Comparison of ENCODE assay signal across 25 cellular contexts in the genomic region with DNA sequence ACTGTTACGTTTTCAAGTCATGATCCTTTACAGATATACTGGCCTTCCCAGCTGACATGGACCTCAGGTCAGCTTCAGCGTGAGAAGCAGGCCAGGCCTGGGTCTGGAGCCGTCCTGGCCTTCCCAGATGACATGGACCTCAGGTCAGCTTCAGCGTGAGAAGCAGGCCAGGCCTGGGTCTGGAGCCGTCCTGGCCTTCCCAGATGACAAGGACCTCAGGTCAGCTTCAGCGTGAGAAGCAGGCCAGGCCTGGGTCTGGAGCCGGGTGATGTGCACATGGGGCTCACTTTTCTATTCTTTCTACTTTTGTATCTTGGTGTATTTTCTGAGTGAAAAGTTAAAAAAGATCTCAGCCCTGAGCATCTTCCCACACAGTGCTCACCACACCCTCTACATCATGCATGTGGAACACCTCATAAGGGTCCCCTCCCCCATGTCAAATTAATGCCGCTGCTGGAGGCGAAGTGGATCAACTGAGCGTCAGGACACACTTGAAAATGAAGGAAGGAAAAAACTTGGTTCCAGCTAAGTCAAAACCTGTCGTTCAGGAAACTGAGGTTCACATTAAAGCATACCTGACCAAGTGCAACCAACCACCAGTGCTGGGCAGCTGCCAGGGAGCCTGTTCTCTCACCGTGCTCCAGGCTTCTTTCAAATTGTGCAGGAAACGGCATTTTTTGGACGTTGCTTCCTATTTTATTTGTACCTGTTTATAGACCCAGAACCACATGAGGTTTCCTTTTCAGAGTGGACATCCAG. TPM values are rescaled to one million over a fixed set of nuclear protein-coding genes. Genes with fewer than 3 reads are reported as not detected.
DNase-seq lines count a peak whose midpoint lies in the region; ATAC-seq and TF ChIP-seq lines count a peak whose summit lies in the region.
"Had no signal": no experiment of that assay in that cellular context is flagged by ENCODE, and none has a peak within 500 bp of the region (broad histone marks: within the 10 kb centered on the region; RNA-seq: fewer than 3 reads in every experiment).

No MANE protein-coding gene starts in this region.

- ATAC-seq in foreskin keratinocyte (peak; percentile 9), psoas muscle (no peak)
- ATAC-seq: WTC11 had no signal

- H3K36me3 Mint-ChIP-seq in activated CD4-positive, alpha-beta T cell treated with anti-CD3 and anti-CD28 coated beads, Interleukin-2, amount 10 ng/mL, durations not matched to agents 7 days and 5 days (ENCODE audit: low read depth), result no peaks in the 10 kb centered on the region
- H3K36me3 Mint-ChIP-seq: WTC11 had no signal

- H3K27ac Mint-ChIP-seq in activated CD4-positive, alpha-beta T cell treated with anti-CD3 and anti-CD28 coated beads, Interleukin-2, amount 10 ng/mL, durations not matched to agents 7 days and 5 days, result no peak overlapping the region
- H3K27ac Mint-ChIP-seq: T-helper 2 cell treated with Interferon-gamma antibody and Interleukin-4, amounts not matched to agents 5 μg/mL and 100 μg/mL, for 36 hours; WTC11 had no signal

- CTCF ChIA-PET in activated CD4-positive, alpha-beta T cell treated with anti-CD3 and anti-CD28 coated beads, Interleukin-2, amount 10 ng/mL, durations not matched to agents 7 days and 5 days (lab: Charles Lee), result no interaction called here

- no peak overlapping the region for H3K4me3 ChIP-seq in SK-N-MC
- no peak overlapping the region for H3K4me3 ChIP-seq in psoas muscle
- H3K4me3 ChIP-seq in Peyer's patch, result no peak overlapping the region
- H3K4me3 ChIP-seq: breast epithelium, coronary artery, lung, smooth muscle cell, suprapubic skin had no signal

- intact Hi-C loops in psoas muscle (cut with DNase I), result no loop called here

- H3K27ac ChIP-seq in SK-N-MC (peak overlapping the region; percentile 99), foreskin keratinocyte (no peak overlapping the region), psoas muscle (peak overlapping the region; percentile 13), Peyer's patch (no peak overlapping the region)
- H3K27ac ChIP-seq: coronary artery, neutrophil, suprapubic skin had no signal

- no peaks in the 10 kb centered on the region for H3K9me3 ChIP-seq in SK-N-MC (ENCODE audit: low read depth, low read length)
- H3K9me3 ChIP-seq in psoas muscle, result no peaks in the 10 kb centered on the region
- H3K9me3 ChIP-seq in Peyer's patch, result no peaks in the 10 kb centered on the region
- H3K9me3 ChIP-seq: breast epithelium, Caco-2, neutrophil, suprapubic skin had no signal

- TF ChIP-seq CTCF in foreskin keratinocyte (conservative IDR thresholded peaks at IDR 0.05), result no peak
- TF ChIP-seq CTCF in psoas muscle (IDR thresholded peaks at IDR 0.05), result no peak
- no peak for TF ChIP-seq CTCF in Peyer's patch (IDR thresholded peaks at IDR 0.05)

- WGBS in psoas muscle, 3 donors, result 74 to 86% (median 77%) methylated on average over 14 of the region's 14 CpGs

- POLR2A ChIA-PET in activated CD4-positive, alpha-beta T cell treated with anti-CD3 and anti-CD28 coated beads, Interleukin-2, amount 10 ng/mL, durations not matched to agents 7 days and 5 days (lab: Charles Lee), result no interaction called here

- H3K4me1 ChIP-seq in foreskin keratinocyte (no peaks in the 10 kb centered on the region), psoas muscle (no peaks in the 10 kb centered on the region), Peyer's patch (no peaks in the 10 kb centered on the region)
- H3K4me1 ChIP-seq: breast epithelium, Caco-2 had no signal

- H3K9me3 Mint-ChIP-seq in activated CD4-positive, alpha-beta T cell treated with anti-CD3 and anti-CD28 coated beads, Interleukin-2, amount 10 ng/mL, durations not matched to agents 7 days and 5 days, result no peaks in the 10 kb centered on the region
- H3K9me3 Mint-ChIP-seq: WTC11 had no signal

- H3K27me3 Mint-ChIP-seq in activated CD4-positive, alpha-beta T cell treated with anti-CD3 and anti-CD28 coated beads, Interleukin-2, amount 10 ng/mL, durations not matched to agents 7 days and 5 days, result peaks cover 4% of the 10 kb centered on the region

- no peaks in the 10 kb centered on the region for H3K4me1 Mint-ChIP-seq in activated CD4-positive, alpha-beta T cell treated with anti-CD3 and anti-CD28 coated beads, Interleukin-2, amount 10 ng/mL, durations not matched to agents 7 days and 5 days

- DNase-seq in SK-N-MC (ENCODE audit: low read depth, low spot score), result no peak
- peak; percentile 5 to 21 for DNase-seq in foreskin keratinocyte
- DNase-seq in kidney tubule cell (ENCODE audit: low spot score), result peak; percentile 42
- DNase-seq in psoas muscle, result no peak
- no peak for DNase-seq in activated CD4-positive, alpha-beta T cell treated with anti-CD3 and anti-CD28 coated beads, Interleukin-2, amount 10 ng/mL, durations not matched to agents 7 days and 5 days
- no peak for DNase-seq in activated gamma-delta T cell (lab: John Stamatoyannopoulos, UW)
- no peak for DNase-seq in Peyer's patch
- DNase-seq in NCI-H1105 (lab: John Stamatoyannopoulos, UW), result no peak
- DNase-seq: ACHN; activated naive CD4-positive, alpha-beta T cell treated with anti-CD3 and anti-CD28 coated beads, Interleukin-2, amount 50 U/mL, for 16 hours; amygdala; C1 segment of cervical spinal cord; Caco-2; NCI-H187; NCI-H69 had no signal

- H3K27me3 ChIP-seq in foreskin keratinocyte, result peaks cover 4% of the 10 kb centered on the region
- H3K27me3 ChIP-seq in psoas muscle (ENCODE audit: insufficient read depth in 3 of 3, low read length in 2 of 3), result no peaks in the 10 kb centered on the region
- H3K27me3 ChIP-seq in Peyer's patch, result no peaks in the 10 kb centered on the region
- H3K27me3 ChIP-seq: breast epithelium, suprapubic skin had no signal

- TF ChIP-seq POLR2A in Peyer's patch (IDR thresholded peaks at IDR 0.05), result no peak

- H3K9ac ChIP-seq in SK-N-MC (ENCODE audit: insufficient read length), result no peak overlapping the region

- H3K36me3 ChIP-seq in SK-N-MC (ENCODE audit: insufficient read depth, low read length) (no peaks in the 10 kb centered on the region), psoas muscle (ENCODE audit: insufficient read depth in 1 of 2, low read depth in 1 of 2) (no peaks in the 10 kb centered on the region), Peyer's patch (no peaks in the 10 kb centered on the region)
- H3K36me3 ChIP-seq: breast epithelium, neutrophil, suprapubic skin had no signal

- H3K4me3 Mint-ChIP-seq in activated CD4-positive, alpha-beta T cell treated with anti-CD3 and anti-CD28 coated beads, Interleukin-2, amount 10 ng/mL, durations not matched to agents 7 days and 5 days, result no peak overlapping the region
- H3K4me3 Mint-ChIP-seq: T-helper 2 cell treated with Interferon-gamma antibody and Interleukin-4, amounts not matched to agents 5 μg/mL and 100 μg/mL, for 36 hours; WTC11 had no signal

RNA-seq across cellular contexts. Expression of a gene that starts 32.2 kb away (rescaled TPM):
- total RNA-seq in foreskin keratinocyte (not detected in 2 replicates), psoas muscle (under 1 TPM in 2 of 4 donors, not detected in 2; 0.20 to 0.43 TPM), Peyer's patch (not detected)
- polyA plus RNA-seq in foreskin keratinocyte (not detected in 2 replicates), psoas muscle (under 1 TPM; 0.10 to 0.23 (median 0.14) TPM)
- not detected for total RNA-seq in activated CD4-positive, alpha-beta T cell treated with anti-CD3 and anti-CD28 coated beads, Interleukin-2, amount 10 ng/mL, durations not matched to agents 7 days and 5 days
- total RNA-seq: Caco-2, LHCN-M2, urinary bladder had no signal

RNA-seq across cellular contexts. Expression of a gene that starts 49.4 kb away (rescaled TPM):
- not detected in 2 replicates for total RNA-seq in foreskin keratinocyte
- not detected in 2 replicates for polyA plus RNA-seq in foreskin keratinocyte
- 1 to 10 TPM in 1 of 4 donors, under 1 TPM in 3; 0.17 to 2.9 (median 0.29) TPM for total RNA-seq in psoas muscle
- under 1 TPM; 0.01 to 0.77 (median 0.14) TPM for polyA plus RNA-seq in psoas muscle
- total RNA-seq in activated CD4-positive, alpha-beta T cell treated with anti-CD3 and anti-CD28 coated beads, Interleukin-2, amount 10 ng/mL, durations not matched to agents 7 days and 5 days, result not detected
- 10 to 100 TPM in 3 of 4 donors, 1 to 10 TPM in 1; 1.7 to 28.7 (median 15.7) TPM for total RNA-seq in Peyer's patch
- total RNA-seq: LHCN-M2, smooth muscle cell had no signal
- polyA plus RNA-seq: smooth muscle cell had no signal

Comparison
In these comparisons a context has a peak if more than half of its experiments do, and no peak if none do; other contexts are left out.
1. DNase-seq: peak in foreskin keratinocyte (2 of 2) and kidney tubule cell (single experiment); none in SK-N-MC (single experiment), psoas muscle (0 of 2), activated CD4-positive, alpha-beta T cell treated with anti-CD3 and anti-CD28 coated beads, Interleukin-2, amount 10 ng/mL, durations not matched to agents 7 days and 5 days (single experiment), activated gamma-delta T cell (single experiment), Peyer's patch (0 of 3) and NCI-H1105 (single experiment).
2. H3K27ac ChIP-seq: peak in SK-N-MC (single experiment) and psoas muscle (single experiment); none in foreskin keratinocyte (single experiment) and Peyer's patch (0 of 4).